ENCODE assay signal across 26 cellular contexts in genomic region chr10:24374134-24374915, GRCh38.
DNase-seq lines count a peak whose midpoint lies in the region; ATAC-seq and TF ChIP-seq lines count a peak whose summit lies in the region.
"Had no signal": no experiment of that assay in that cellular context is flagged by ENCODE, and none has a peak within 500 bp of the region (broad histone marks: within the 10 kb centered on the region; RNA-seq: fewer than 3 reads in every experiment).

No MANE protein-coding gene starts in this region.

- no peaks in the 10 kb centered on the region for H3K27me3 ChIP-seq in fibroblast of lung (ENCODE audit: control insufficient read depth, insufficient read depth, low read length)
- H3K27me3 ChIP-seq in smooth muscle cell (ENCODE audit: low read depth) = no peaks in the 10 kb centered on the region
- H3K27me3 ChIP-seq: esophagus squamous epithelium, SJSA1, tibial artery had no signal

- no peaks in the 10 kb centered on the region for H3K79me2 ChIP-seq in fibroblast of lung (ENCODE audit: control insufficient read depth, insufficient read depth, low read length)
- no peaks in the 10 kb centered on the region for H3K79me2 ChIP-seq in smooth muscle cell (ENCODE audit: low read depth)

- H3K4me3 ChIP-seq in fibroblast of lung (replicated peaks in 1 of 4; ENCODE audit: control extremely low read depth in 1 of 4, insufficient read depth in 1 of 4, low read depth in 3 of 4, low read length in 4 of 4) (no peak overlapping the region), smooth muscle cell (no peak overlapping the region)
- H3K4me3 ChIP-seq: esophagus squamous epithelium, SJSA1, tibial artery had no signal

- no peaks in the 10 kb centered on the region for H3F3A ChIP-seq in smooth muscle cell (ENCODE audit: low read depth)

- H3K36me3 Mint-ChIP-seq in activated naive CD4-positive, alpha-beta T cell treated with anti-CD3 and anti-CD28 coated beads, Interleukin-2, amount 50 U/mL, for 72 hours = no peaks in the 10 kb centered on the region
- H3K36me3 Mint-ChIP-seq in chondrocyte (ENCODE audit: low read depth) = no peaks in the 10 kb centered on the region
- H3K36me3 Mint-ChIP-seq: activated naive CD4-positive, alpha-beta T cell treated with anti-CD3 and anti-CD28 coated beads, Interleukin-2, amount 50 U/mL, for 24 hours; natural killer cell; stimulated activated naive B cell treated with anti-CD40 and anti-IgM and Interleukin-4, amounts not matched to agents 10 μg/mL and 1 μg/mL and 100 μg/mL, for 72 hours had no signal

- H3K4me2 ChIP-seq in fibroblast of lung (ENCODE audit: extremely low read depth, insufficient read depth, low read length) = no peak overlapping the region
- H3K4me2 ChIP-seq in smooth muscle cell = no peak overlapping the region

- no peak overlapping the region for H3K27ac Mint-ChIP-seq in activated naive CD4-positive, alpha-beta T cell treated with anti-CD3 and anti-CD28 coated beads, Interleukin-2, amount 50 U/mL, for 72 hours
- no peak overlapping the region for H3K27ac Mint-ChIP-seq in chondrocyte (ENCODE audit: unreplicated experiment)
- H3K27ac Mint-ChIP-seq: activated naive CD4-positive, alpha-beta T cell treated with anti-CD3 and anti-CD28 coated beads, Interleukin-2, amount 50 U/mL, for 24 hours; natural killer cell; stimulated activated naive B cell treated with anti-CD40 and anti-IgM and Interleukin-4, amounts not matched to agents 10 μg/mL and 1 μg/mL and 100 μg/mL, for 72 hours had no signal

- TF ChIP-seq CTCF in fibroblast of lung (conservative IDR thresholded peaks at IDR 0.05 in 1 of 2, IDR thresholded peaks at IDR 0.05 in 1 of 2; ENCODE audit: low read depth in 1 of 2, low read length in 2 of 2) = no peak
- TF ChIP-seq CTCF in smooth muscle cell (IDR thresholded peaks at IDR 0.05; ENCODE audit: borderline replicate concordance, insufficient read depth, poor library complexity, severe bottlenecking) = no peak
- no peak for TF ChIP-seq CTCF in chondrocyte (IDR thresholded peaks at IDR 0.05)

- WGBS in smooth muscle cell (ENCODE audit: low lambda C conversion rate) = 73% methylated on average over 7 of the region's 7 CpGs

- H3K4me1 ChIP-seq in fibroblast of lung (ENCODE audit: control insufficient read depth, extremely low read depth, insufficient read depth, low read length) (no peaks in the 10 kb centered on the region), smooth muscle cell (ENCODE audit: low read depth) (no peaks in the 10 kb centered on the region)
- H3K4me1 ChIP-seq: SJSA1 had no signal

- DNase-seq in HCEC 1CT (peak; percentile 47), amniotic epithelial cell (ENCODE audit: low read depth) (peak; percentile 89), fibroblast of lung (ENCODE audit: low read depth in 2 of 2) (peak; percentile 74 to 92), smooth muscle cell (lab: John Stamatoyannopoulos, UW; ENCODE audit: unreplicated experiment) (no peak), NCI-H1105 (lab: John Stamatoyannopoulos, UW) (no peak), chondrocyte (ENCODE audit: low spot score) (no peak), NCI-H1105 treated with DMSO at 0.1 percent for 48 hours (lab: John Stamatoyannopoulos, UW) (no peak)
- DNase-seq in activated naive CD4-positive, alpha-beta T cell treated with anti-CD3 and anti-CD28 coated beads, Interleukin-2, amount 50 U/mL, for 72 hours (ENCODE audit: low spot score in 2 of 2) = no peak
- DNase-seq: activated T-cell treated with anti-CD3 and anti-CD28 coated beads, Interleukin-2, amount 50 U/mL, for 48 hours; central memory CD4-positive, alpha-beta T cell; DMS53; effector CD4-positive, alpha-beta T cell; esophagus squamous epithelium; hippocampal formation; kidney; mesenchymal stem cell; natural killer cell; NCI-H1092 treated with DMSO at 0.1 percent for 48 hours; NCI-H748 treated with DMSO at 0.1 percent for 48 hours; stimulated activated naive B cell treated with anti-CD40 and anti-IgM and Interleukin-4, amounts not matched to agents 10 μg/mL and 1 μg/mL and 100 μg/mL, for 72 hours; T-helper 9 cell; tibial artery had no signal

- no peak overlapping the region for H3K4me3 Mint-ChIP-seq in chondrocyte (ENCODE audit: unreplicated experiment)
- H3K4me3 Mint-ChIP-seq: activated naive CD4-positive, alpha-beta T cell treated with anti-CD3 and anti-CD28 coated beads, Interleukin-2, amount 50 U/mL, for 24 hours; natural killer cell; stimulated activated naive B cell treated with anti-CD40 and anti-IgM and Interleukin-4, amounts not matched to agents 10 μg/mL and 1 μg/mL and 100 μg/mL, for 72 hours had no signal

- H3K27ac ChIP-seq in fibroblast of lung (ENCODE audit: insufficient read depth, low read length) = no peak overlapping the region
- H3K27ac ChIP-seq in smooth muscle cell (ENCODE audit: low read depth) = peak overlapping the region; percentile 14
- H3K27ac ChIP-seq: C4-2B, esophagus squamous epithelium, SJSA1, tibial artery had no signal

- no peak overlapping the region for H2AFZ ChIP-seq in fibroblast of lung (ENCODE audit: low read length)
- no peak overlapping the region for H2AFZ ChIP-seq in smooth muscle cell (ENCODE audit: low read depth)

- H4K20me1 ChIP-seq in fibroblast of lung (ENCODE audit: control insufficient read depth, extremely low read depth, insufficient read depth, low read length) (no peaks in the 10 kb centered on the region), smooth muscle cell (ENCODE audit: low read depth) (no peaks in the 10 kb centered on the region)

- peaks cover 3 to 11% of the 10 kb centered on the region in 2 donors for H3K9me3 Mint-ChIP-seq in activated naive CD4-positive, alpha-beta T cell treated with anti-CD3 and anti-CD28 coated beads, Interleukin-2, amount 50 U/mL, for 72 hours
- peaks cover 5% of the 10 kb centered on the region for H3K9me3 Mint-ChIP-seq in chondrocyte (ENCODE audit: low read depth)
- H3K9me3 Mint-ChIP-seq: natural killer cell had no signal

- peaks cover 3% of the 10 kb centered on the region for H3K4me1 Mint-ChIP-seq in chondrocyte (ENCODE audit: low read depth)
- H3K4me1 Mint-ChIP-seq: activated naive CD4-positive, alpha-beta T cell treated with anti-CD3 and anti-CD28 coated beads, Interleukin-2, amount 50 U/mL, for 24 hours; natural killer cell; stimulated activated naive B cell treated with anti-CD40 and anti-IgM and Interleukin-4, amounts not matched to agents 10 μg/mL and 1 μg/mL and 100 μg/mL, for 72 hours had no signal

- H3K9me3 ChIP-seq in fibroblast of lung (ENCODE audit: control insufficient read depth, insufficient read depth, low read depth, low read length) (no peaks in the 10 kb centered on the region), smooth muscle cell (replicated peaks; ENCODE audit: low read depth) (no peaks in the 10 kb centered on the region)
- H3K9me3 ChIP-seq: esophagus squamous epithelium, SJSA1, tibial artery had no signal

- H3K9ac ChIP-seq in fibroblast of lung (ENCODE audit: insufficient read depth, low read length) (no peak overlapping the region), smooth muscle cell (ENCODE audit: low read depth) (no peak overlapping the region)

- H3K27me3 Mint-ChIP-seq in chondrocyte (ENCODE audit: low read depth) = peaks cover 16% of the 10 kb centered on the region
- H3K27me3 Mint-ChIP-seq: stimulated activated naive B cell treated with anti-CD40 and anti-IgM and Interleukin-4, amounts not matched to agents 10 μg/mL and 1 μg/mL and 100 μg/mL, for 72 hours had no signal

- H3K36me3 ChIP-seq in fibroblast of lung (ENCODE audit: control insufficient read depth, insufficient read depth, low read length) (no peaks in the 10 kb centered on the region), smooth muscle cell (ENCODE audit: low read depth) (no peaks in the 10 kb centered on the region)
- H3K36me3 ChIP-seq: SJSA1, tibial artery had no signal

- no peak for ATAC-seq in activated naive CD4-positive, alpha-beta T cell treated with anti-CD3 and anti-CD28 coated beads, Interleukin-2, amount 50 U/mL, for 72 hours
- ATAC-seq: HCT116; natural killer cell; stimulated activated naive B cell treated with anti-CD40 and anti-IgM and Interleukin-4, amounts not matched to agents 10 μg/mL and 1 μg/mL and 100 μg/mL, for 72 hours had no signal

Comparison
In these comparisons a context has a peak if more than half of its experiments do, and no peak if none do; other contexts are left out.
1. DNase-seq: peak in HCEC 1CT (single experiment), amniotic epithelial cell (single experiment) and fibroblast of lung (2 of 2); none in smooth muscle cell (single experiment), NCI-H1105 (single experiment), activated naive CD4-positive, alpha-beta T cell treated with anti-CD3 and anti-CD28 coated beads, Interleukin-2, amount 50 U/mL, for 72 hours (0 of 2), chondrocyte (single experiment) and NCI-H1105 treated with DMSO at 0.1 percent for 48 hours (single experiment).